Comparison of ENCODE assay signal across 8 cellular contexts in the genomic region with DNA sequence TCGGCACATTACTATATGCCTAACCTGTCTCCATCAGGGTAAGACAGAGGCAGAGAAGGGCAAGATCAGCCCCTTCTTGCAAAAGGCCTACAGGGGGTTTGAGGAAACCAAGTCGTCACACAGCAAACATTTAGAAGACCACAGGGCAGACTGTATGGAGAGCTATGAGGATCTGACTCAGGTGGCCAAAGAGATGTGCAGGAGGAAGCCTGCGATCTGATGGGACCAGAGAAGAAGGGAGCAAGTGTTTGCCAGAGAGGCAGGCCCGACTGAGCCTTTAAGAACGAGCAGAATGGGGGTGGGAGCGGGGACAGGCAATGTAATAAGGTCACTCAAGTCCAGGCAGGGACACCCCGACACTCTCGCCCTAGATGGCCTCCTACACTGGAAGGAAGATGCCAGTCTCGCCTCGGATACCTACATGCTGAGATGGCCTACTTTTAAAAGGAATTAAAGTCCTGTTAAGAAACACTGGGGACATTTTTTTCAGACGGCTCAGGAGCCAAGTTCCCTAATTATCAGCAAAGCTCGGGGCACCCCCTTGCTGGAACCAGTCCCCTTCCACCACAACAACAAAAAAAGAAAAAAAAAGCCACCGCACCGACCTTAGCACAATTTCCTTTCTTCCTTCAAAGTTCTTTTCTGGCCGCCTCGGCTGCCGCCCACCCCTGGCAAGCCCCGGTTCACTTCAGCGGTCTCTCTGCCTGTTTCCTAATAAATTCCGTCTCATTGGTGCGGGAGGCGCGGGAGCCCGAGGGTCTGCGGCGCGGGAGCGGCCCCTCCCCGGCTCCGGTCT. TPM values are rescaled to one million over a fixed set of nuclear protein-coding genes. Genes with fewer than 3 reads are reported as not detected.
A peak's percentile ranks its signal among the peaks of the same experiment; 100 is the strongest.
DNase-seq lines count a peak whose midpoint lies in the region; ATAC-seq and TF ChIP-seq lines count a peak whose summit lies in the region.

No MANE protein-coding gene starts in this region.

- CTCF ChIA-PET in activated CD4-positive, alpha-beta memory T cell treated with anti-CD3 and anti-CD28 coated beads, Interleukin-2, amount 10 ng/mL, durations not matched to agents 7 days and 5 days (lab: Charles Lee): interaction anchor here (1.2 to 1.7 kb wide), 2 partner anchors 107 to 178 kb away, joined by 3 to 6 read pairs; no protein-coding TSS in a partner anchor

- H3K4me3 ChIP-seq in right atrium auricular region: peak overlapping the region; percentile 74 to 97
- H3K4me3 ChIP-seq in iPS-15b (ENCODE audit: low read depth, low read length): peak overlapping the region; percentile 93

- ATAC-seq in left cardiac atrium (no peak), HG02623 (IDR thresholded peaks at IDR 0.05; ENCODE audit: unreplicated experiment) (no peak), HG02759 (IDR thresholded peaks at IDR 0.05; ENCODE audit: unreplicated experiment) (no peak), GM19351 (IDR thresholded peaks at IDR 0.05; ENCODE audit: unreplicated experiment) (no peak)
- ATAC-seq in stimulated activated naive B cell treated with anti-CD40 and anti-IgM and Interleukin-4, amounts not matched to agents 10 μg/mL and 1 μg/mL and 100 μg/mL, for 72 hours (replicated peaks): peak; percentile 2 to 5

- H3K27ac Mint-ChIP-seq in activated CD4-positive, alpha-beta memory T cell treated with anti-CD3 and anti-CD28 coated beads, Interleukin-2, amount 10 ng/mL, durations not matched to agents 7 days and 5 days: peak overlapping the region; percentile 38
- peak overlapping the region; percentile 72 for H3K27ac Mint-ChIP-seq in stimulated activated naive B cell treated with anti-CD40 and anti-IgM and Interleukin-4, amounts not matched to agents 10 μg/mL and 1 μg/mL and 100 μg/mL, for 72 hours

- H3K4me1 ChIP-seq in right atrium auricular region (peaks cover 0 to 33% of the 10 kb centered on the region in 2 donors), iPS-15b (ENCODE audit: control insufficient read depth, insufficient read depth, low read length) (peaks cover 9% of the 10 kb centered on the region)

- H3K4me1 Mint-ChIP-seq in activated CD4-positive, alpha-beta memory T cell treated with anti-CD3 and anti-CD28 coated beads, Interleukin-2, amount 10 ng/mL, durations not matched to agents 7 days and 5 days: peaks cover 26% of the 10 kb centered on the region
- peaks cover 26 to 41% of the 10 kb centered on the region in 2 donors for H3K4me1 Mint-ChIP-seq in stimulated activated naive B cell treated with anti-CD40 and anti-IgM and Interleukin-4, amounts not matched to agents 10 μg/mL and 1 μg/mL and 100 μg/mL, for 72 hours

- DNase-seq in right atrium auricular region (ENCODE audit: low spot score) (no peak), left cardiac atrium (no peak)
- no peak for DNase-seq in activated CD4-positive, alpha-beta memory T cell treated with anti-CD3 and anti-CD28 coated beads, Interleukin-2, amount 10 ng/mL, durations not matched to agents 7 days and 5 days
- no peak for DNase-seq in stimulated activated naive B cell treated with anti-CD40 and anti-IgM and Interleukin-4, amounts not matched to agents 10 μg/mL and 1 μg/mL and 100 μg/mL, for 72 hours

- H3K9me3 ChIP-seq in right atrium auricular region (no peaks in the 10 kb centered on the region), iPS-15b (ENCODE audit: control insufficient read depth, insufficient read depth, low read length) (no peaks in the 10 kb centered on the region)

- no peaks in the 10 kb centered on the region for H3K9me3 Mint-ChIP-seq in activated CD4-positive, alpha-beta memory T cell treated with anti-CD3 and anti-CD28 coated beads, Interleukin-2, amount 10 ng/mL, durations not matched to agents 7 days and 5 days
- H3K9me3 Mint-ChIP-seq in stimulated activated naive B cell treated with anti-CD40 and anti-IgM and Interleukin-4, amounts not matched to agents 10 μg/mL and 1 μg/mL and 100 μg/mL, for 72 hours: no peaks in the 10 kb centered on the region

- H3K9ac ChIP-seq in iPS-15b (ENCODE audit: low read depth, low read length): peak overlapping the region; percentile 65

- H3K27me3 ChIP-seq in right atrium auricular region (no peaks in the 10 kb centered on the region), iPS-15b (ENCODE audit: control insufficient read depth, insufficient read depth, low read length) (peaks cover 8% of the 10 kb centered on the region)

- H3K36me3 ChIP-seq in right atrium auricular region: peaks cover 1% of the 10 kb centered on the region
- H3K36me3 ChIP-seq in iPS-15b (ENCODE audit: control insufficient read depth, insufficient read depth, low read length): peaks cover 3% of the 10 kb centered on the region

- no peak for TF ChIP-seq CTCF in right atrium auricular region (IDR thresholded peaks at IDR 0.05)

- H3K36me3 Mint-ChIP-seq in activated CD4-positive, alpha-beta memory T cell treated with anti-CD3 and anti-CD28 coated beads, Interleukin-2, amount 10 ng/mL, durations not matched to agents 7 days and 5 days (ENCODE audit: low read depth): no peaks in the 10 kb centered on the region
- peaks cover 13 to 14% of the 10 kb centered on the region in 2 donors for H3K36me3 Mint-ChIP-seq in stimulated activated naive B cell treated with anti-CD40 and anti-IgM and Interleukin-4, amounts not matched to agents 10 μg/mL and 1 μg/mL and 100 μg/mL, for 72 hours

- peaks cover 3% of the 10 kb centered on the region for H3K27me3 Mint-ChIP-seq in activated CD4-positive, alpha-beta memory T cell treated with anti-CD3 and anti-CD28 coated beads, Interleukin-2, amount 10 ng/mL, durations not matched to agents 7 days and 5 days
- H3K27me3 Mint-ChIP-seq in stimulated activated naive B cell treated with anti-CD40 and anti-IgM and Interleukin-4, amounts not matched to agents 10 μg/mL and 1 μg/mL and 100 μg/mL, for 72 hours: no peaks in the 10 kb centered on the region

- intact Hi-C loops in left cardiac atrium (cut with DNase I): loop anchor here (2.0 to 10.0 kb wide), 2 partner anchors 43 to 175 kb away; partner anchors contain the start of gene RAB11FIP5 (in 1 of the 2)

- H3K4me3 Mint-ChIP-seq in activated CD4-positive, alpha-beta memory T cell treated with anti-CD3 and anti-CD28 coated beads, Interleukin-2, amount 10 ng/mL, durations not matched to agents 7 days and 5 days: peak overlapping the region; percentile 75
- peak overlapping the region; percentile 88 to 95 for H3K4me3 Mint-ChIP-seq in stimulated activated naive B cell treated with anti-CD40 and anti-IgM and Interleukin-4, amounts not matched to agents 10 μg/mL and 1 μg/mL and 100 μg/mL, for 72 hours

- POLR2A ChIA-PET in activated CD4-positive, alpha-beta memory T cell treated with anti-CD3 and anti-CD28 coated beads, Interleukin-2, amount 10 ng/mL, durations not matched to agents 7 days and 5 days (lab: Charles Lee): interaction anchor here (0.7 to 2.0 kb wide), 8 partner anchors 8 to 166 kb away, joined by 3 to 7 read pairs (median 3); partner anchors contain the start of gene RAB11FIP5

- peak overlapping the region; percentile 93 to 94 for H3K27ac ChIP-seq in right atrium auricular region

RNA-seq across cellular contexts. Expression of gene SFXN5, which starts 1.5 kb away (rescaled TPM):
- total RNA-seq in right atrium auricular region: 1 to 10 TPM; 4.5 to 5.8 TPM
- total RNA-seq in left cardiac atrium: 10 to 100 TPM in 1 of 2 donors, 1 to 10 TPM in 1; 9.0 to 10.5 TPM
- 1 to 10 TPM; 4.3 to 6.1 TPM for total RNA-seq in activated CD4-positive, alpha-beta memory T cell treated with anti-CD3 and anti-CD28 coated beads, Interleukin-2, amount 10 ng/mL, durations not matched to agents 7 days and 5 days

RNA-seq across cellular contexts. Expression of gene RAB11FIP5, which starts 42.7 kb away (rescaled TPM):
- total RNA-seq in right atrium auricular region: 10 to 100 TPM; 28.6 to 34.1 TPM
- total RNA-seq in left cardiac atrium: 10 to 100 TPM; 21.7 to 31.8 TPM
- total RNA-seq in activated CD4-positive, alpha-beta memory T cell treated with anti-CD3 and anti-CD28 coated beads, Interleukin-2, amount 10 ng/mL, durations not matched to agents 7 days and 5 days: 10 to 100 TPM; 22.6 to 24.0 TPM

Comparison
In these comparisons a context has a peak if more than half of its experiments do, and no peak if none do; other contexts are left out.
1. ATAC-seq: peak in stimulated activated naive B cell treated with anti-CD40 and anti-IgM and Interleukin-4, amounts not matched to agents 10 μg/mL and 1 μg/mL and 100 μg/mL, for 72 hours (2 of 2); none in left cardiac atrium (0 of 2), HG02623 (single experiment), HG02759 (single experiment) and GM19351 (single experiment).